In the genomic region with DNA sequence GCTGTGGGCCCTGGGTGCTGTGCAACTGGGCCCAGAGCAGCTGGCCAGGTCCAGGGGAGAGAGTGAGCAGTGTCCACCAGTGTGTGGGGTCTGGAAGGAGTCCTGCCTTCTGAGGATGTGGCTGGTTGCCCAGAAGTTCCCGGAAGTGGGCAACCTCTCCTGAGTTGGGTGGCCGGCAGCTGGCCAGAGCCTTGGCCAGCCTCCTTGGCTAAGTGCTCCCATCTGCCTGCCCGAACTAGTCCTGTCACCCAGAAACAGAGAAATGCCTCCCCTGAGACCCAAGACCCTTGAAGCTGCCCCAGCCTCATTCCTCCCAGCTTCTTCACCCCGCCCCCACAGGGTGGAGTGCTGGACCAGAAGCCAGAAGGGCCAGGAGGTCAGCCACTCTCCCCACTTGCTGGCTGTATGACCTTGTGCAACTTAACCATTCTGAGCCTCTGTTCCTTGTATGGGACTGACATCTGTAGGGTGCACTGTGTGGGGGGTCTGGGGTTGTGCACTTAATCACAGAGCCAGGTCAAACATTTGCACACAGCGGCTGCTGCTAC, we compare ENCODE assay signal across 13 cellular contexts. TPM values are rescaled to one million over a fixed set of nuclear protein-coding genes. Genes with fewer than 3 reads are reported as not detected.
DNase-seq lines count a peak whose midpoint lies in the region; ATAC-seq, FAIRE-seq and TF ChIP-seq lines count a peak whose summit lies in the region.
"Had no signal": no experiment of that assay in that cellular context is flagged by ENCODE, and none has a peak within 500 bp of the region (broad histone marks: within the 10 kb centered on the region; RNA-seq: fewer than 3 reads in every experiment).

No MANE protein-coding gene starts in this region.

- intact Hi-C loops in pancreas (cut with DNase I) = no loop called here

- H3K4me3 Mint-ChIP-seq in nephron progenitor cell = no peak overlapping the region
- H3K4me3 Mint-ChIP-seq: IgD-negative memory B cell had no signal

- H3K36me3 Mint-ChIP-seq in nephron progenitor cell (ENCODE audit: low read depth) = no peaks in the 10 kb centered on the region

- H3K27ac ChIP-seq in RWPE2 (ENCODE audit: poor library complexity, severe bottlenecking) (no peak overlapping the region), pancreas (no peak overlapping the region)
- H3K27ac ChIP-seq: BLaER1 had no signal

- 66 to 69% methylated on average over 5 of the region's 5 CpGs for WGBS in pancreas, 2 donors

- H3K4me1 ChIP-seq in RWPE2 (ENCODE audit: insufficient read depth, poor library complexity, severe bottlenecking) (peaks cover 6% of the 10 kb centered on the region), pancreas (peaks cover 0 to 7% (median 0%) of the 10 kb centered on the region in 3 donors)

- H3K27me3 ChIP-seq in RWPE2 (ENCODE audit: insufficient read depth, poor library complexity, severe bottlenecking) (no peaks in the 10 kb centered on the region), pancreas (no peaks in the 10 kb centered on the region)
- H3K27me3 ChIP-seq: BLaER1 had no signal

- H3K9me3 Mint-ChIP-seq in nephron progenitor cell = no peaks in the 10 kb centered on the region
- H3K9me3 Mint-ChIP-seq: IgD-negative memory B cell had no signal

- no peaks in the 10 kb centered on the region for H3K36me3 ChIP-seq in RWPE2 (ENCODE audit: low read depth)
- no peaks in the 10 kb centered on the region for H3K36me3 ChIP-seq in pancreas
- H3K36me3 ChIP-seq: BLaER1 had no signal

- no peak overlapping the region for H3K27ac Mint-ChIP-seq in nephron progenitor cell

- peaks cover 22% of the 10 kb centered on the region for H3K4me1 Mint-ChIP-seq in nephron progenitor cell

- no peak for TF ChIP-seq CTCF in AG10803 (conservative IDR thresholded peaks at IDR 0.05; ENCODE audit: low read length)
- no peak for TF ChIP-seq CTCF in RWPE2 (IDR thresholded peaks at IDR 0.05; ENCODE audit: poor library complexity, severe bottlenecking)
- TF ChIP-seq CTCF in fibroblast of villous mesenchyme (IDR thresholded peaks at IDR 0.05; ENCODE audit: insufficient read depth, low read depth, low read length) = no peak
- no peak for TF ChIP-seq CTCF in pancreas (IDR thresholded peaks at IDR 0.05)
- no peak for TF ChIP-seq CTCF in nephron progenitor cell (IDR thresholded peaks at IDR 0.05)

- peak; percentile 88 for DNase-seq in AG10803 (ENCODE audit: low read depth)
- DNase-seq in RWPE2 (ENCODE audit: low spot score) = no peak
- peak; percentile 78 for DNase-seq in fibroblast of villous mesenchyme (ENCODE audit: low read depth)
- DNase-seq in pancreas = peak in 2 of 6 donors; percentile 36 to 59
- no peak for DNase-seq in nephron progenitor cell
- DNase-seq in COLO668 (lab: John Stamatoyannopoulos, UW; ENCODE audit: unreplicated experiment) = no peak
- DNase-seq: activated naive CD4-positive, alpha-beta T cell had no signal

- ATAC-seq in RWPE2 (ENCODE audit: low read depth) (peak; percentile 35; the same call in 1 of the 3 replicates), pancreas (peak; percentile 20 to 55 (median 49)), GM18907 (IDR thresholded peaks at IDR 0.05; ENCODE audit: unreplicated experiment) (no peak), HG03354 (IDR thresholded peaks at IDR 0.05; ENCODE audit: poor library complexity, severe bottlenecking, unreplicated experiment) (no peak)

- no peak for FAIRE-seq in pancreas (lab: Jason Lieb, UNC)

- no peak overlapping the region for H3K4me3 ChIP-seq in AG10803 (ENCODE audit: low read length)
- no peak overlapping the region for H3K4me3 ChIP-seq in RWPE2 (ENCODE audit: severe bottlenecking)
- no peak overlapping the region for H3K4me3 ChIP-seq in fibroblast of villous mesenchyme (ENCODE audit: low read depth, low read length)
- no peak overlapping the region for H3K4me3 ChIP-seq in pancreas
- H3K4me3 ChIP-seq: BLaER1 had no signal

- no peaks in the 10 kb centered on the region for H3K9me3 ChIP-seq in RWPE2 (ENCODE audit: severe bottlenecking)
- no peaks in the 10 kb centered on the region for H3K9me3 ChIP-seq in pancreas
- H3K9me3 ChIP-seq: BLaER1 had no signal

- H3K27me3 Mint-ChIP-seq in nephron progenitor cell (ENCODE audit: low read depth, poor library complexity) = peaks cover 9% of the 10 kb centered on the region
- H3K27me3 Mint-ChIP-seq: IgD-negative memory B cell had no signal

RNA-seq across cellular contexts. Expression of gene ALAS1, which starts 7.6 kb away (rescaled TPM):
- total RNA-seq in fibroblast of villous mesenchyme = 42.5 and 52.2 TPM in 2 replicates
- total RNA-seq in pancreas = 10 to 100 TPM; 10.1 to 21.7 (median 12.9) TPM
- polyA plus RNA-seq in pancreas = 10 to 100 TPM in 1 of 2 donors, 1 to 10 TPM in 1; 8.4 to 20.2 TPM

RNA-seq across cellular contexts. Expression of gene TLR9, which starts 35.1 kb away (rescaled TPM):
- total RNA-seq in fibroblast of villous mesenchyme (not detected in 2 replicates), pancreas (under 1 TPM in 4 of 6 donors, not detected in 2; 0.03 to 0.47 (median 0.04) TPM)
- under 1 TPM; 0.05 to 0.27 TPM for polyA plus RNA-seq in pancreas
- total RNA-seq: NCI-H460, subcutaneous adipose tissue had no signal

RNA-seq across cellular contexts. Expression of gene POC1A, which starts 36.1 kb away (rescaled TPM):
- total RNA-seq in fibroblast of villous mesenchyme = 5.6 and 6.1 TPM in 2 replicates
- 1 to 10 TPM in 1 of 6 donors, under 1 TPM in 5; 0.37 to 1.1 (median 0.71) TPM for total RNA-seq in pancreas
- polyA plus RNA-seq in pancreas = under 1 TPM; 0.46 to 0.80 TPM

RNA-seq across cellular contexts. Expression of gene TWF2, which starts 48.6 kb away (rescaled TPM):
- total RNA-seq in fibroblast of villous mesenchyme = 75.6 and 130 TPM in 2 replicates
- total RNA-seq in pancreas = 10 to 100 TPM in 4 of 6 donors, 1 to 10 TPM in 2; 8.9 to 26.8 (median 11.3) TPM
- polyA plus RNA-seq in pancreas = 10 to 100 TPM; 12.9 to 15.9 TPM

RNA-seq across cellular contexts. Expression of gene PPM1M, which starts 55.2 kb away (rescaled TPM):
- total RNA-seq in fibroblast of villous mesenchyme (19.0 and 20.3 TPM in 2 replicates), pancreas (10 to 100 TPM in 1 of 6 donors, 1 to 10 TPM in 5; 4.0 to 15.2 (median 6.7) TPM)
- polyA plus RNA-seq in pancreas = 10 to 100 TPM in 1 of 2 donors, 1 to 10 TPM in 1; 9.2 to 11.8 TPM

Comparison
In these comparisons a context has a peak if more than half of its experiments do, and no peak if none do; other contexts are left out.
1. DNase-seq: peak in AG10803 (single experiment) and fibroblast of villous mesenchyme (single experiment); none in RWPE2 (single experiment), nephron progenitor cell (single experiment) and COLO668 (single experiment).
2. ATAC-seq: peak in RWPE2 (single experiment) and pancreas (4 of 4); none in GM18907 (single experiment) and HG03354 (single experiment).